ENCODE assay signal across 8 cellular contexts in the genomic region with DNA sequence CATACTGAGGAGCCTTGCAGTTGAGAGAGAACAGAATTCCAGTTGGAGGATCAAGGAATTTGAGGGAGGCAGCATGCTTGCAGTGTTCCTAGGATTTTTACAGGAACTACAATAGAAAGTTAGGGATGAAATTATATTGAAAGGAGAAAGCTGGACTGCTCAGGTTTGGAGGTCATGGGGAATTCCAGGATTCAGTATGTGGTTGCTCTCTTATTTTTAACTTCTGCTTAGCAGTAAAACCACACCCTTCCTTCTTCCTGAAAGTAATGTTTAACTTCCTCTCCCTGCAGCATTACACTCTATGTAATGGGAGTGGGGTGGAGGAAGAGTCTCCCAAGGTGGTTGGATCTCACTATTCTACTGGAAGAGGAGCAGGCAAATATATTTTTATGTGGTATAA. TPM values are rescaled to one million over a fixed set of nuclear protein-coding genes. Genes with fewer than 3 reads are reported as not detected.
DNase-seq lines count a peak whose midpoint lies in the region; ATAC-seq and TF ChIP-seq lines count a peak whose summit lies in the region.

No MANE protein-coding gene starts in this region.

- H3K27ac ChIP-seq in A673 (ENCODE audit: low read depth, low read length, poor library complexity, severe bottlenecking) (peak overlapping the region; percentile 28), SJCRH30 (no peak overlapping the region)

- H3K4me3 Mint-ChIP-seq in activated naive CD8-positive, alpha-beta T cell, result peak overlapping the region; percentile 72

- BruUV-seq in A673 (replicated peaks; lab: Mats Ljungman, UMichigan), result no TSS peak

- CTCF ChIA-PET in A673 (lab: Charles Lee) (interaction anchor here (0.7 kb wide), 1 partner anchor 14 kb away, joined by 4 read pairs; no protein-coding TSS in a partner anchor), HEK293T (lab: Yijun Ruan, JAX) (no interaction called here)

- H3K36me3 Mint-ChIP-seq in activated naive CD8-positive, alpha-beta T cell, result peaks cover 10% of the 10 kb centered on the region

- peak; percentile 32 for ATAC-seq in HG02852 (IDR thresholded peaks at IDR 0.05; ENCODE audit: unreplicated experiment)

- no peaks in the 10 kb centered on the region for H3K9me3 ChIP-seq in A673 (ENCODE audit: low read depth, low read length, poor library complexity, severe bottlenecking)
- H3K9me3 ChIP-seq in SJCRH30 (replicated peaks), result no peaks in the 10 kb centered on the region

- H3K9me3 Mint-ChIP-seq in activated naive CD8-positive, alpha-beta T cell (ENCODE audit: low read depth), result no peaks in the 10 kb centered on the region

- no peaks in the 10 kb centered on the region for H3K27me3 Mint-ChIP-seq in activated naive CD8-positive, alpha-beta T cell

- H3K27me3 ChIP-seq in A673 (replicated peaks; ENCODE audit: insufficient read depth, low read depth, low read length, poor library complexity) (no peaks in the 10 kb centered on the region), SJCRH30 (no peaks in the 10 kb centered on the region)

- H3K4me1 Mint-ChIP-seq in activated naive CD8-positive, alpha-beta T cell (ENCODE audit: low read depth), result peaks cover 36% of the 10 kb centered on the region

- H3K36me3 ChIP-seq in A673 (ENCODE audit: insufficient read depth, low read length, poor library complexity, severe bottlenecking) (peaks cover 25% of the 10 kb centered on the region), SJCRH30 (peaks cover 46% of the 10 kb centered on the region)

- POLR2A ChIA-PET in A673 (lab: Charles Lee; ENCODE audit: low non-redundant PET), result no interaction called here
- POLR2A ChIA-PET in HEK293T (lab: Yijun Ruan, JAX), result no interaction called here

- H3K4me1 ChIP-seq in A673 (ENCODE audit: insufficient read depth, low read length, poor library complexity, severe bottlenecking), result peaks cover 24% of the 10 kb centered on the region
- no peaks in the 10 kb centered on the region for H3K4me1 ChIP-seq in SJCRH30

- intact Hi-C loops in A673 (cut with micrococcal nuclease; ENCODE audit: unreplicated experiment), result no loop called here

- H3K4me3 ChIP-seq in A673 (ENCODE audit: low read depth, low read length, poor library complexity, severe bottlenecking) (no peak overlapping the region), SJCRH30 (no peak overlapping the region)

- peak overlapping the region; percentile 94 for H3K27ac Mint-ChIP-seq in activated naive CD8-positive, alpha-beta T cell

- TF ChIP-seq CTCF in A673 (conservative IDR thresholded peaks at IDR 0.05; ENCODE audit: low read depth, low read length), result no peak

- DNase-seq in A673 (ENCODE audit: low spot score) (no peak), lung microvascular endothelial cell (ENCODE audit: low read depth in 2 of 2) (peak; percentile 22 to 77), iPS-NIHi7 (ENCODE audit: extremely low spot score) (no peak), NCI-H187 treated with DMSO at 0.1 percent for 48 hours (lab: John Stamatoyannopoulos, UW) (no peak), SJCRH30 (no peak), HEK293T (ENCODE audit: extremely low spot score) (no peak)

TF ChIP-seq in HEK293T, 16 proteins besides CTCF, POLR2A, EP300 and RAD21:
- TF ChIP-seq LEF1 (IDR thresholded peaks at IDR 0.05; ENCODE audit: borderline replicate concordance) (no peak), FOXM1 (IDR thresholded peaks at IDR 0.05; ENCODE audit: borderline replicate concordance) (no peak), ZNF384 (IDR thresholded peaks at IDR 0.05) (no peak), ARNT (IDR thresholded peaks at IDR 0.05) (no peak), HDGF (IDR thresholded peaks at IDR 0.05; ENCODE audit: borderline replicate concordance) (no peak), TARDBP (IDR thresholded peaks at IDR 0.05) (no peak), FOXA1 (IDR thresholded peaks at IDR 0.05) (no peak), ELF4 (IDR thresholded peaks at IDR 0.05) (no peak)
- TF ChIP-seq, protein P1, sequence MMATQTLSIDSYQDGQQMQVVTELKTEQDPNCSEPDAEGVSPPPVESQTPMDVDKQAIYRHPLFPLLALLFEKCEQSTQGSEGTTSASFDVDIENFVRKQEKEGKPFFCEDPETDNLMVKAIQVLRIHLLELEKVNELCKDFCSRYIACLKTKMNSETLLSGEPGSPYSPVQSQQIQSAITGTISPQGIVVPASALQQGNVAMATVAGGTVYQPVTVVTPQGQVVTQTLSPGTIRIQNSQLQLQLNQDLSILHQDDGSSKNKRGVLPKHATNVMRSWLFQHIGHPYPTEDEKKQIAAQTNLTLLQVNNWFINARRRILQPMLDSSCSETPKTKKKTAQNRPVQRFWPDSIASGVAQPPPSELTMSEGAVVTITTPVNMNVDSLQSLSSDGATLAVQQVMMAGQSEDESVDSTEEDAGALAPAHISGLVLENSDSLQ (IDR thresholded peaks at IDR 0.05), result no peak
TF ChIP-seq in HEK293T: peak in this region for 0.

RNA-seq across cellular contexts. Expression of a gene that starts 31.3 kb away (rescaled TPM):
- total RNA-seq in A673 (2021) (133 and 174 TPM in 2 replicates), lung microvascular endothelial cell (174 and 212 TPM in 2 replicates)
- 94.9 and 95.9 TPM in 2 replicates for total RNA-seq in SJCRH30 (2014; rRNA removed; shearing (Covaris generic))

RNA-seq across cellular contexts. Expression of a gene that starts 41.3 kb away (rescaled TPM):
- total RNA-seq in A673 (2021) (not detected in 2 replicates), lung microvascular endothelial cell (not detected in 2 replicates)
- 0.02 TPM in 1 of 2 replicates, not detected in the other for total RNA-seq in SJCRH30 (2014; rRNA removed; shearing (Covaris generic))

RNA-seq across cellular contexts. Expression of a gene that starts 51.6 kb away (rescaled TPM):
- total RNA-seq in A673 (2021), result 192 and 212 TPM in 2 replicates
- total RNA-seq in lung microvascular endothelial cell, result 66.3 and 73.8 TPM in 2 replicates
- 116 and 133 TPM in 2 replicates for total RNA-seq in SJCRH30 (2014; rRNA removed; shearing (Covaris generic))

Comparison
In these comparisons a context has a peak if more than half of its experiments do, and no peak if none do; other contexts are left out.
1. DNase-seq: peak in lung microvascular endothelial cell (2 of 2); none in A673 (single experiment), iPS-NIHi7 (single experiment), NCI-H187 treated with DMSO at 0.1 percent for 48 hours (single experiment), SJCRH30 (0 of 2) and HEK293T (single experiment).